In genomic region chr4:106034205-106034604, GRCh38 we compare ENCODE assay signal across 18 cellular contexts.
A peak's percentile ranks its signal among the peaks of the same experiment; 100 is the strongest.
DNase-seq lines count a peak whose midpoint lies in the region; TF ChIP-seq lines count a peak whose summit lies in the region.
"Had no signal": no experiment of that assay in that cellular context is flagged by ENCODE, and none has a peak within 500 bp of the region (broad histone marks: within the 10 kb centered on the region; RNA-seq: fewer than 3 reads in every experiment).

No MANE protein-coding gene starts in this region.

- DNase-seq in A673 (ENCODE audit: low spot score): peak; percentile 84
- DNase-seq in HFFc6: peak; percentile 23
- peak; percentile 45 for DNase-seq in astrocyte of the hippocampus (ENCODE audit: low read depth, low spot score)
- DNase-seq in iris pigment epithelial cell (ENCODE audit: low read depth): peak; percentile 22
- no peak for DNase-seq in mesenteric fat pad (ENCODE audit: low spot score)
- no peak for DNase-seq in NCI-H2029 (lab: John Stamatoyannopoulos, UW)
- DNase-seq in NCI-H1092 treated with DMSO at 0.1 percent for 48 hours (lab: John Stamatoyannopoulos, UW): no peak
- no peak for DNase-seq in UCSD-AML1 (lab: John Stamatoyannopoulos, UW; ENCODE audit: unreplicated experiment)
- DNase-seq: activated CD4-positive, alpha-beta T cell treated with anti-CD3 and anti-CD28 coated beads for 4 hours; CD8-positive, alpha-beta T cell; DMS53; endodermal cell; gastrocnemius medialis; NCI-H2171 treated with DMSO at 0.1 percent for 48 hours; occipital lobe; right lobe of liver; stimulated activated naive CD8-positive, alpha-beta T cell treated with anti-CD3 and anti-CD28 coated beads, Interleukin-15, Interleukin-2, amounts not matched to agents 100 U/mL and 50 U/mL, for 24 hours; upper lobe of left lung had no signal

- BruUV-seq in A673 (replicated peaks; lab: Mats Ljungman, UMichigan): no TSS peak

- POLR2A ChIA-PET in A673 (lab: Charles Lee; ENCODE audit: low non-redundant PET): no interaction called here

- H3K27me3 Mint-ChIP-seq in HFFc6 (ENCODE audit: insufficient read depth): peaks cover 4% of the 10 kb centered on the region

- H3K4me3 ChIP-seq in A673 (ENCODE audit: low read depth, low read length, poor library complexity, severe bottlenecking): peak overlapping the region; percentile 0
- H3K4me3 ChIP-seq: gastrocnemius medialis, right lobe of liver, upper lobe of left lung had no signal

- CTCF ChIA-PET in A673 (lab: Charles Lee): no interaction called here

- TF ChIP-seq CTCF in A673 (conservative IDR thresholded peaks at IDR 0.05; ENCODE audit: low read depth, low read length): no peak
- no peak for TF ChIP-seq CTCF in HFFc6 (IDR thresholded peaks at IDR 0.05)

- H3K27ac ChIP-seq in A673 (ENCODE audit: low read depth, low read length, poor library complexity, severe bottlenecking): peak overlapping the region; percentile 73
- H3K27ac ChIP-seq: gastrocnemius medialis, right lobe of liver, upper lobe of left lung had no signal

- H3K9me3 ChIP-seq in A673 (ENCODE audit: low read depth, low read length, poor library complexity, severe bottlenecking): no peaks in the 10 kb centered on the region
- H3K9me3 ChIP-seq: gastrocnemius medialis, right lobe of liver, upper lobe of left lung had no signal

- no peaks in the 10 kb centered on the region for H3K27me3 ChIP-seq in A673 (replicated peaks; ENCODE audit: insufficient read depth, low read depth, low read length, poor library complexity)
- H3K27me3 ChIP-seq: gastrocnemius medialis, right lobe of liver, upper lobe of left lung had no signal

- H3K27ac Mint-ChIP-seq in HFFc6: peak overlapping the region; percentile 24; the same call in 1 of the 2 replicates
- H3K27ac Mint-ChIP-seq: CD8-positive, alpha-beta T cell; endodermal cell had no signal

- H3K36me3 ChIP-seq in A673 (ENCODE audit: insufficient read depth, low read length, poor library complexity, severe bottlenecking): no peaks in the 10 kb centered on the region
- H3K36me3 ChIP-seq: gastrocnemius medialis, right lobe of liver, upper lobe of left lung had no signal

- peaks cover 25% of the 10 kb centered on the region for H3K4me1 Mint-ChIP-seq in HFFc6 (ENCODE audit: low read depth)
- H3K4me1 Mint-ChIP-seq: endodermal cell had no signal

- H3K9me3 Mint-ChIP-seq in HFFc6: no peaks in the 10 kb centered on the region; the same call in 1 of the 2 replicates

- intact Hi-C loops in A673 (cut with micrococcal nuclease; ENCODE audit: unreplicated experiment): no loop called here

- H3K4me1 ChIP-seq in A673 (ENCODE audit: insufficient read depth, low read length, poor library complexity, severe bottlenecking): peaks cover 28% of the 10 kb centered on the region
- H3K4me1 ChIP-seq: gastrocnemius medialis, right lobe of liver, upper lobe of left lung had no signal

- H3K36me3 Mint-ChIP-seq in HFFc6 (ENCODE audit: low read depth): peaks cover 10% of the 10 kb centered on the region; the same call in 1 of the 2 replicates

- no peak overlapping the region for H3K4me3 Mint-ChIP-seq in HFFc6
- H3K4me3 Mint-ChIP-seq: CD8-positive, alpha-beta T cell; endodermal cell had no signal

Comparison
In these comparisons a context has a peak if more than half of its experiments do, and no peak if none do; other contexts are left out.
1. DNase-seq: peak in A673 (single experiment), HFFc6 (single experiment), astrocyte of the hippocampus (single experiment) and iris pigment epithelial cell (single experiment); none in mesenteric fat pad (single experiment), NCI-H2029 (single experiment), NCI-H1092 treated with DMSO at 0.1 percent for 48 hours (single experiment) and UCSD-AML1 (single experiment).